Comparison of ENCODE assay signal across 8 cellular contexts in genomic region chr2:231666171-231667095, GRCh38. TPM values are rescaled to one million over a fixed set of nuclear protein-coding genes. Genes with fewer than 3 reads are reported as not detected.
DNase-seq lines count a peak whose midpoint lies in the region; ATAC-seq and FAIRE-seq lines count a peak whose summit lies in the region.

No MANE protein-coding gene starts in this region.

- H3K4me1 ChIP-seq in esophagus (ENCODE audit: control insufficient read depth in 2 of 2, insufficient read depth in 2 of 2, low read length in 1 of 2), result peaks cover 7 to 27% of the 10 kb centered on the region in 2 donors
- peaks cover 59% of the 10 kb centered on the region for H3K4me1 ChIP-seq in mononuclear cell (ENCODE audit: insufficient read depth, low read length)

- in situ Hi-C loops in Caki2 (cut with HindIII; ENCODE audit: low pct_unique_long_range_greater_than_20kb, low sequenced_read_pairs), result no loop called here

- no peaks in the 10 kb centered on the region for H3K36me3 ChIP-seq in esophagus (ENCODE audit: control insufficient read depth in 2 of 2, insufficient read depth in 2 of 2, low read length in 1 of 2)

- H3K9me3 ChIP-seq in esophagus (ENCODE audit: control insufficient read depth in 2 of 2, insufficient read depth in 1 of 2, low read depth in 1 of 2, low read length in 1 of 2) (no peaks in the 10 kb centered on the region), mononuclear cell (ENCODE audit: low read depth, low read length) (no peaks in the 10 kb centered on the region)

- peak overlapping the region; percentile 95 for H3K27ac ChIP-seq in esophagus (ENCODE audit: low read depth in 2 of 2, low read length in 1 of 2)

- peak; percentile 41 for ATAC-seq in GM19395 (IDR thresholded peaks at IDR 0.05; ENCODE audit: unreplicated experiment)
- peak; percentile 48 for ATAC-seq in HG03460 (IDR thresholded peaks at IDR 0.05; ENCODE audit: unreplicated experiment)

- no peak for FAIRE-seq in urothelium cell line (lab: Jason Lieb, UNC)

- no peaks in the 10 kb centered on the region for H3K27me3 ChIP-seq in esophagus (ENCODE audit: control insufficient read depth in 1 of 2, insufficient read depth in 2 of 2, low read length in 2 of 2)
- no peaks in the 10 kb centered on the region for H3K27me3 ChIP-seq in mononuclear cell (ENCODE audit: insufficient read depth, low read length)

- 10 to 13% methylated on average over 29 to 32 of the region's 32 CpGs for WGBS in esophagus, 2 donors

- DNase-seq in Caki2 (ENCODE audit: low read depth) (peak; percentile 98), SHP77 treated with DMSO at 0.1 percent for 48 hours (lab: John Stamatoyannopoulos, UW) (peak; percentile 84), urothelium cell line (ENCODE audit: low spot score) (peak; percentile 92), activated gamma-delta T cell treated with Interleukin-2 at 50 U/mL for 16 hours (no peak)

- H3K4me3 ChIP-seq in esophagus (ENCODE audit: low read depth in 1 of 2, low read length in 2 of 2) (peak overlapping the region; percentile 27 to 28), mononuclear cell (ENCODE audit: low read length) (peak overlapping the region; percentile 38)

RNA-seq across cellular contexts. Expression of gene PTMA, which starts 41.9 kb away (rescaled TPM):
- 1,152 and 1,297 TPM in 2 replicates for total RNA-seq in Caki2 (2014; rRNA removed; shearing (Covaris generic); ENCODE audit: low replicate concordance)
- polyA plus RNA-seq in esophagus, result 1,000 to 10,000 TPM; 1,139 to 1,606 TPM
- total RNA-seq in mononuclear cell, result 1,408 TPM
